19 cellular contexts compared by ENCODE assay signal in the genomic region with DNA sequence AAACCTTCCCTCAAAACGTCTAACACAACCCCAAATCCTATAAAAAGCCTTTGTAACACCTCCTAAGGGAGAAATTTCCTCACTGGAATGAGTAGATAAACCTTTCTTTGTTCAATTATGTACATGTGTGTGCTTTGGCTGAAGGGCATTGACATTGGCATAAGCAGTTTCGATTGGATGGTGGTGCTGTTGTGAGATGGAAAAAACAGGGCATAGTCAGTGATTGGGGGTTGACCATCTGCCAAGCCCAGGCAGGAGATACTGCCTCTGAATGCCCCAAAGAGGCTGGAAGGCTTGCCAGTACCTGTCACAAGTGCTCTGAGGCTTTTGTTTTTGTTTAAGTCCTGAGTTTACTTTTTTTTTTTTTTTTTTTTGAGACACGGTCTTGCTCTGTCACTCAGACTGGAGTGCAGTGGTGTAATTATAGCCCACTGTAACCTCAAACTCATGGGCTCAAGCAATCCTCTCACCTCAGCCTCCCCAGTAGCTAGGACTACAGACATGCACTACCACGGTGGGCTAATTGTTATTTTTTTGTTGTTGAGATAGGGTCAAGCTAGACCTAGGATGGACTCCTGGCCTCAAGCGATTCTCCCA. TPM values are rescaled to one million over a fixed set of nuclear protein-coding genes. Genes with fewer than 3 reads are reported as not detected.
A peak's percentile ranks its signal among the peaks of the same experiment; 100 is the strongest.
DNase-seq lines count a peak whose midpoint lies in the region; ATAC-seq and TF ChIP-seq lines count a peak whose summit lies in the region.
"Had no signal": no experiment of that assay in that cellular context is flagged by ENCODE, and none has a peak within 500 bp of the region (broad histone marks: within the 10 kb centered on the region; RNA-seq: fewer than 3 reads in every experiment).

No MANE protein-coding gene starts in this region.

- peaks cover 2% of the 10 kb centered on the region for H3K9me3 Mint-ChIP-seq in neural crest cell
- H3K9me3 Mint-ChIP-seq: central memory CD8-positive, alpha-beta T cell; effector memory CD8-positive, alpha-beta T cell had no signal

- peaks cover 13% of the 10 kb centered on the region for H3K36me3 Mint-ChIP-seq in neural crest cell (ENCODE audit: low read depth)

- H3K27me3 Mint-ChIP-seq in neural crest cell (ENCODE audit: low read depth) = no peaks in the 10 kb centered on the region
- H3K27me3 Mint-ChIP-seq: central memory CD8-positive, alpha-beta T cell; effector memory CD8-positive, alpha-beta T cell had no signal

- H3K36me3 ChIP-seq in breast epithelium = no peaks in the 10 kb centered on the region
- H3K36me3 ChIP-seq: uterus had no signal

- TF ChIP-seq CTCF in breast epithelium (IDR thresholded peaks at IDR 0.05) (no peak), neural crest cell (conservative IDR thresholded peaks at IDR 0.05) (no peak)

- peak; percentile 76 for DNase-seq in DMS79 treated with DMSO at 0.1 percent for 48 hours (lab: John Stamatoyannopoulos, UW)
- DNase-seq in NCI-H2171 treated with DMSO at 0.1 percent for 48 hours (lab: John Stamatoyannopoulos, UW) = peak; percentile 94
- DNase-seq in breast epithelium (ENCODE audit: low spot score in 2 of 2) = no peak
- no peak for DNase-seq in neural crest cell (ENCODE audit: low read depth, low spot score)
- DNase-seq in NCI-H2227 treated with DMSO at 0.1 percent for 48 hours (lab: John Stamatoyannopoulos, UW) = no peak
- no peak for DNase-seq in NOMO-1 treated with dmso at 0.1 percent for 144 hours (lab: John Stamatoyannopoulos, UW; ENCODE audit: unreplicated experiment)
- DNase-seq in SK-N-DZ (ENCODE audit: low spot score) = no peak
- DNase-seq: activated CD4-positive, alpha-beta T cell treated with anti-CD3 and anti-CD28 coated beads, Interleukin-2, amount 50 U/mL, for 4 hours; activated T-cell treated with anti-CD3 and anti-CD28 coated beads, Interleukin-2, amount 50 U/mL, for 48 hours; effector memory CD8-positive, alpha-beta T cell; gastrocnemius medialis; H7; NCI-H1048; right cardiac atrium; SIG-M5; stimulated activated CD4-positive, alpha-beta T cell treated with anti-CD3 and anti-CD28 coated beads, Interleukin-4, amount 100 ng/mL, for 24 hours; uterus had no signal

- no peak for ATAC-seq in HG03175 (IDR thresholded peaks at IDR 0.05; ENCODE audit: unreplicated experiment)
- ATAC-seq: effector memory CD8-positive, alpha-beta T cell; gastrocnemius medialis had no signal

- peak overlapping the region in 1 of 3 donors; percentile 3 for H3K4me3 ChIP-seq in breast epithelium

- H3K4me1 ChIP-seq in breast epithelium = no peaks in the 10 kb centered on the region

- H3K4me1 Mint-ChIP-seq in neural crest cell = peaks cover 16% of the 10 kb centered on the region

- no peaks in the 10 kb centered on the region for H3K9me3 ChIP-seq in breast epithelium
- H3K9me3 ChIP-seq: gastrocnemius medialis, uterus had no signal

- H3K27me3 ChIP-seq in breast epithelium = no peaks in the 10 kb centered on the region
- H3K27me3 ChIP-seq: gastrocnemius medialis, uterus had no signal

- H3K27ac Mint-ChIP-seq in neural crest cell (ENCODE audit: unreplicated experiment) = no peak overlapping the region

- TF ChIP-seq POLR2A in breast epithelium (IDR thresholded peaks at IDR 0.05) = no peak

- peak overlapping the region; percentile 28 to 96 for H3K27ac ChIP-seq in breast epithelium

- intact Hi-C loops in breast epithelium (cut with DNase I; ENCODE audit: low total_unique reads) = no loop called here

- peak overlapping the region; percentile 38 for H3K4me3 Mint-ChIP-seq in neural crest cell
- H3K4me3 Mint-ChIP-seq: central memory CD8-positive, alpha-beta T cell had no signal

RNA-seq across cellular contexts. Expression of gene CCDC117, which starts 1.2 kb away (rescaled TPM):
- total RNA-seq in breast epithelium = 10 to 100 TPM; 19.5 to 33.5 (median 23.9) TPM
- 33.5 and 36.5 TPM in 2 replicates for total RNA-seq in neural crest cell
- polyA plus RNA-seq in SK-N-DZ (2014; cell fraction: cytosol; rRNA removed) = 35.6 and 37.4 TPM in 2 replicates
- polyA plus RNA-seq in SK-N-DZ (2014; cell fraction: nucleus; rRNA removed) = 13.6 and 15.0 TPM in 2 replicates

RNA-seq across cellular contexts. Expression of gene XBP1, which starts 29.1 kb away (rescaled TPM):
- 1,000 to 10,000 TPM in 2 of 3 donors, 100 to 1,000 TPM in 1; 156 to 1,772 (median 1,383) TPM for total RNA-seq in breast epithelium
- 65.0 and 66.5 TPM in 2 replicates for total RNA-seq in neural crest cell
- polyA plus RNA-seq in SK-N-DZ (2014; cell fraction: cytosol; rRNA removed) = 63.4 and 80.6 TPM in 2 replicates
- 44.1 and 51.4 TPM in 2 replicates for polyA plus RNA-seq in SK-N-DZ (2014; cell fraction: nucleus; rRNA removed)

RNA-seq across cellular contexts. Expression of gene HSCB, which starts 29.5 kb away (rescaled TPM):
- 10 to 100 TPM; 25.3 to 49.3 (median 32.4) TPM for total RNA-seq in breast epithelium
- total RNA-seq in neural crest cell = 14.3 and 18.7 TPM in 2 replicates
- polyA plus RNA-seq in SK-N-DZ (2014; cell fraction: cytosol; rRNA removed) = 27.2 and 30.9 TPM in 2 replicates
- 11.2 and 12.4 TPM in 2 replicates for polyA plus RNA-seq in SK-N-DZ (2014; cell fraction: nucleus; rRNA removed)

RNA-seq across cellular contexts. Expression of gene CHEK2, which starts 29.7 kb away (rescaled TPM):
- total RNA-seq in breast epithelium = 10 to 100 TPM in 1 of 3 donors, 1 to 10 TPM in 2; 3.8 to 13.2 (median 6.2) TPM
- 44.2 and 45.0 TPM in 2 replicates for total RNA-seq in neural crest cell
- polyA plus RNA-seq in SK-N-DZ (2014; cell fraction: cytosol; rRNA removed) = 85.2 and 87.8 TPM in 2 replicates
- polyA plus RNA-seq in SK-N-DZ (2014; cell fraction: nucleus; rRNA removed) = 69.5 and 84.6 TPM in 2 replicates

Comparison
In these comparisons a context has a peak if more than half of its experiments do, and no peak if none do; other contexts are left out.
1. DNase-seq: peak in DMS79 treated with DMSO at 0.1 percent for 48 hours (single experiment) and NCI-H2171 treated with DMSO at 0.1 percent for 48 hours (single experiment); none in breast epithelium (0 of 2), neural crest cell (single experiment), NCI-H2227 treated with DMSO at 0.1 percent for 48 hours (single experiment), NOMO-1 treated with dmso at 0.1 percent for 144 hours (single experiment) and SK-N-DZ (single experiment).